Comparison of ENCODE assay signal across 8 cellular contexts in genomic region chr3:152258448-152259302, GRCh38. TPM values are rescaled to one million over a fixed set of nuclear protein-coding genes. Genes with fewer than 3 reads are reported as not detected.
DNase-seq lines count a peak whose midpoint lies in the region; ATAC-seq and TF ChIP-seq lines count a peak whose summit lies in the region.

No MANE protein-coding gene starts in this region.

- H3K9ac ChIP-seq in muscle layer of colon (ENCODE audit: low read length): no peak overlapping the region

- H3K27me3 Mint-ChIP-seq in T-helper 17 cell (no peaks in the 10 kb centered on the region), chondrocyte (ENCODE audit: low read depth) (no peaks in the 10 kb centered on the region)

- ATAC-seq in HG03196 (IDR thresholded peaks at IDR 0.05; ENCODE audit: unreplicated experiment) (peak; percentile 39), T-helper 17 cell (peak; percentile 83)

- H3K27ac Mint-ChIP-seq in T-helper 17 cell (peak overlapping the region; percentile 98), chondrocyte (ENCODE audit: unreplicated experiment) (peak overlapping the region; percentile 55)

- no peaks in the 10 kb centered on the region for H3K9me3 Mint-ChIP-seq in chondrocyte (ENCODE audit: low read depth)

- H3K9me3 ChIP-seq in T-helper 17 cell (ENCODE audit: control insufficient read depth, low read length, poor library complexity, severe bottlenecking): no peaks in the 10 kb centered on the region
- H3K9me3 ChIP-seq in muscle layer of colon (ENCODE audit: low read length): no peaks in the 10 kb centered on the region

- 22% methylated on average over 6 of the region's 6 CpGs for WGBS in urinary bladder

- H3K4me3 Mint-ChIP-seq in T-helper 17 cell (peak overlapping the region; percentile 70), chondrocyte (ENCODE audit: unreplicated experiment) (no peak overlapping the region)

- H3K27ac ChIP-seq in muscle layer of colon (ENCODE audit: low read depth, low read length) (peak overlapping the region; percentile 78), urinary bladder (ENCODE audit: low read depth) (peak overlapping the region; percentile 67)

- H3K4me3 ChIP-seq in muscle layer of colon (ENCODE audit: low read depth in 1 of 2, low read length in 2 of 2): peak overlapping the region in 1 of 2 donors; percentile 26
- no peak overlapping the region for H3K4me3 ChIP-seq in urinary bladder (ENCODE audit: low read depth, low read length)

- H3K36me3 Mint-ChIP-seq in T-helper 17 cell (ENCODE audit: low read depth) (peaks cover 2% of the 10 kb centered on the region), chondrocyte (ENCODE audit: low read depth) (no peaks in the 10 kb centered on the region)

- H3K4me1 Mint-ChIP-seq in T-helper 17 cell (peaks cover 59% of the 10 kb centered on the region), chondrocyte (ENCODE audit: low read depth) (peaks cover 28% of the 10 kb centered on the region)

- no peaks in the 10 kb centered on the region for H3K27me3 ChIP-seq in muscle layer of colon (ENCODE audit: control insufficient read depth in 1 of 2, insufficient read depth in 2 of 2, low read length in 2 of 2)

- H3K36me3 ChIP-seq in muscle layer of colon (ENCODE audit: insufficient read depth, low read length) (no peaks in the 10 kb centered on the region), urinary bladder (ENCODE audit: insufficient read depth) (no peaks in the 10 kb centered on the region)

- TF ChIP-seq CTCF in chondrocyte (IDR thresholded peaks at IDR 0.05): no peak

- H3K4me1 ChIP-seq in muscle layer of colon (ENCODE audit: insufficient read depth, low read length) (peaks cover 21% of the 10 kb centered on the region), urinary bladder (ENCODE audit: insufficient read depth) (no peaks in the 10 kb centered on the region)

- peak; percentile 80 for DNase-seq in GM03348 (ENCODE audit: low spot score)
- peak in 2 of 3 donors; percentile 33 to 66 for DNase-seq in T-helper 17 cell
- no peak for DNase-seq in chondrocyte (ENCODE audit: low spot score)
- no peak for DNase-seq in retina
- no peak for DNase-seq in ureter (ENCODE audit: low spot score)

RNA-seq across cellular contexts. Expression of gene MBNL1, which starts 10.1 kb away (rescaled TPM):
- total RNA-seq in T-helper 17 cell (100 to 1,000 TPM; 641 to 725 TPM), chondrocyte (164 to 177 TPM (median 166 TPM) in 3 replicates), urinary bladder (300 TPM), ureter (223 TPM)
- 113 TPM for polyA plus RNA-seq in urinary bladder

Comparison
In these comparisons a context has a peak if more than half of its experiments do, and no peak if none do; other contexts are left out.
1. DNase-seq: peak in GM03348 (single experiment) and T-helper 17 cell (2 of 3); none in chondrocyte (single experiment), retina (single experiment) and ureter (single experiment).